1 cellular context compared by ENCODE assay signal in genomic region chr7:125136755-125137547, GRCh38.
TF ChIP-seq lines count a peak whose summit lies in the region.

No MANE protein-coding gene starts in this region.

TF ChIP-seq in IMR-90, 13 proteins besides CTCF, POLR2A, EP300 and RAD21 (continued from another document):
- TF ChIP-seq ELK1 (IDR thresholded peaks at IDR 0.05; ENCODE audit: borderline replicate concordance, low read depth, low read length) (no peak), MXI1 (IDR thresholded peaks at IDR 0.05; ENCODE audit: borderline replicate concordance, low read depth, low read length) (no peak), BHLHE40 (IDR thresholded peaks at IDR 0.05; ENCODE audit: low read depth, low read length) (no peak), FOS (IDR thresholded peaks at IDR 0.05; ENCODE audit: low read depth, low read length) (no peak), CHD1 (IDR thresholded peaks at IDR 0.05; ENCODE audit: low read depth, low read length) (no peak), CEBPB (IDR thresholded peaks at IDR 0.05; ENCODE audit: low read depth, low read length) (no peak), SMC3 (IDR thresholded peaks at IDR 0.05; ENCODE audit: low read depth, low read length) (no peak), RCOR1 (IDR thresholded peaks at IDR 0.05; ENCODE audit: insufficient replicate concordance, low read length) (no peak), RFX5 (IDR thresholded peaks at IDR 0.05; ENCODE audit: low read depth, low read length) (no peak), MAZ (IDR thresholded peaks at IDR 0.05; ENCODE audit: borderline replicate concordance, low read depth, low read length) (no peak)
- TF ChIP-seq, protein P1, sequence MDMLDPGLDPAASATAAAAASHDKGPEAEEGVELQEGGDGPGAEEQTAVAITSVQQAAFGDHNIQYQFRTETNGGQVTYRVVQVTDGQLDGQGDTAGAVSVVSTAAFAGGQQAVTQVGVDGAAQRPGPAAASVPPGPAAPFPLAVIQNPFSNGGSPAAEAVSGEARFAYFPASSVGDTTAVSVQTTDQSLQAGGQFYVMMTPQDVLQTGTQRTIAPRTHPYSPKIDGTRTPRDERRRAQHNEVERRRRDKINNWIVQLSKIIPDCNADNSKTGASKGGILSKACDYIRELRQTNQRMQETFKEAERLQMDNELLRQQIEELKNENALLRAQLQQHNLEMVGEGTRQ (IDR thresholded peaks at IDR 0.05; ENCODE audit: low read depth, low read length) = no peak
TF ChIP-seq in IMR-90: peak in this region for 0.
